In the genomic region with DNA sequence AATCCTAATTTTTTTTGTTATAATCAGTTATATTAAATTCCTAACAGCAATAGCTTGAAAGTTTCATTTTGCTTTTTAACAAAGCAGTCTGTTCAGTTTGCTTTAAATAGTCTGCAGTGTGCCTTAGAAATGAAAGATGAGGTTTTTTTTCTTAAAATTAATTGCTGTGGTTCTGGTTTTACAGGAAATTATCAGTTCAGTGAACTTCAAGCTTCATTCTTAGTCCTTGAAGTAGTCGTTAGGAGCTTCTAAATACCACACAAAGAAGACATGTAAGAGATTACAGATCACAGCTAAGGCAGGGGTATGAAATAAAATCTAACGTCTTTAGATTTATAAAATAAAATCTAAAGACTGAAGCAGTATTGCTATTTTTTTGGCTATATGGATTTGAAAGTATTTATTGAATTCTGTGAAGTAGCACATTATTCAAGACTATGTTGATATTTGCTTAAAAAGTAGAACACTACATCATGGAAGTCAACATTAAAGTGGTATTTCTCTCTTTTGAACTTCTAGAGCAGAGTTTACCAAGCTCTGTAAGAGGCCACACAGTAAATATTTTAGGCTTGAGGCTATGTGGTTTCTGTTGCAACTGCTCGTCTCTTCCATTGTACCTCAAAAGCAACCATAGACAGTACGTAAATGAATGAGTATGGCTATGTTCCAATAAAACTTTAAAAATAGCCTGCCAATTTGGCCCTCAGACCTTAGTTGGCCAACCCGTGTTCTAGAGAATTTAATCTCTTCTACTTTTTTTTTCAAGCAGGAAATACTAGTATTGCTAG, we compare ENCODE assay signal across 8 cellular contexts. TPM values are rescaled to one million over a fixed set of nuclear protein-coding genes. Genes with fewer than 3 reads are reported as not detected.
DNase-seq lines count a peak whose midpoint lies in the region; ATAC-seq, FAIRE-seq and TF ChIP-seq lines count a peak whose summit lies in the region.

No MANE protein-coding gene starts in this region.

- no peak for FAIRE-seq in GM12891 (lab: Jason Lieb, UNC)

- peak; percentile 49 for DNase-seq in AG04449 (ENCODE audit: low read depth, low spot score)
- no peak for DNase-seq in WTC11 (ENCODE audit: low spot score)
- no peak for DNase-seq in immature natural killer cell
- DNase-seq in type B pancreatic cell (ENCODE audit: extremely low spot score, unreplicated experiment) = no peak
- no peak for DNase-seq in GM12891 (ENCODE audit: insufficient read length, low spot score)
- no peak for DNase-seq in NCI-H524 treated with DMSO at 0.1 percent for 48 hours (lab: John Stamatoyannopoulos, UW)

- POLR2A ChIA-PET in AG04449 (lab: Yijun Ruan, JAX) = no interaction called here
- POLR2A ChIA-PET in WTC11 (lab: Charles Lee) = interaction anchor here (0.6 kb wide), 1 partner anchor 88 kb away, joined by 4 read pairs; no protein-coding TSS in a partner anchor

- H3K27me3 Mint-ChIP-seq in WTC11 (ENCODE audit: low read depth) (no peaks in the 10 kb centered on the region), immature natural killer cell (ENCODE audit: low read depth in 3 of 3) (no peaks in the 10 kb centered on the region), type B pancreatic cell (no peaks in the 10 kb centered on the region)

- H3K36me3 Mint-ChIP-seq in WTC11 (peaks cover 3% of the 10 kb centered on the region; the same call in 1 of the 2 replicates), immature natural killer cell (peaks cover 5 to 8% (median 6%) of the 10 kb centered on the region in 3 donors), type B pancreatic cell (no peaks in the 10 kb centered on the region)

- peak; percentile 70 for ATAC-seq in GM18868 (IDR thresholded peaks at IDR 0.05; ENCODE audit: unreplicated experiment)
- peak; percentile 52 for ATAC-seq in HG03280 (IDR thresholded peaks at IDR 0.05; ENCODE audit: unreplicated experiment)
- no peak for ATAC-seq in WTC11

- no peak overlapping the region for H3K4me3 ChIP-seq in AG04449 (ENCODE audit: low read depth, low read length)

- CTCF ChIA-PET in AG04449 (lab: Yijun Ruan, JAX) (interaction anchor here (0.6 to 5.6 kb wide), 8 partner anchors 11 to 341 kb away, joined by 3 to 60 read pairs (median 4); no protein-coding TSS in a partner anchor), WTC11 (lab: Charles Lee) (interaction anchor here (1.3 to 1.7 kb wide), 2 partner anchors 22 to 140 kb away, joined by 4 to 5 read pairs; no protein-coding TSS in a partner anchor)

- peaks cover 23% of the 10 kb centered on the region for H3K4me1 Mint-ChIP-seq in WTC11
- peaks cover 28 to 46% of the 10 kb centered on the region in 2 donors for H3K4me1 Mint-ChIP-seq in immature natural killer cell
- peaks cover 9% of the 10 kb centered on the region for H3K4me1 Mint-ChIP-seq in type B pancreatic cell (ENCODE audit: unreplicated experiment)

- no peak overlapping the region for H3K4me3 Mint-ChIP-seq in WTC11
- H3K4me3 Mint-ChIP-seq in immature natural killer cell = peak overlapping the region; percentile 35 to 72 (median 50)
- peak overlapping the region; percentile 49 for H3K4me3 Mint-ChIP-seq in type B pancreatic cell

- no peak for TF ChIP-seq CTCF in AG04449 (IDR thresholded peaks at IDR 0.05; ENCODE audit: insufficient read depth, low read length, missing control alignments)
- no peak for TF ChIP-seq CTCF in WTC11 (IDR thresholded peaks at IDR 0.05)
- no peak for TF ChIP-seq CTCF in type B pancreatic cell (conservative IDR thresholded peaks at IDR 0.05)

- H3K27ac Mint-ChIP-seq in WTC11 = no peak overlapping the region
- H3K27ac Mint-ChIP-seq in immature natural killer cell = peak overlapping the region; percentile 42 to 92 (median 82)
- H3K27ac Mint-ChIP-seq in type B pancreatic cell = peak overlapping the region; percentile 66

- TF ChIP-seq POLR2A in GM12891 (IDR thresholded peaks at IDR 0.05; ENCODE audit: low read depth, low read length) = no peak

- H3K9me3 Mint-ChIP-seq in WTC11 (no peaks in the 10 kb centered on the region), immature natural killer cell (no peaks in the 10 kb centered on the region), type B pancreatic cell (no peaks in the 10 kb centered on the region)

TF ChIP-seq in WTC11, 78 proteins besides CTCF, POLR2A, EP300 and RAD21:
- TF ChIP-seq MLX (CRISPR knock-in tag; IDR thresholded peaks at IDR 0.05) = no peak
- TF ChIP-seq, protein P1, sequence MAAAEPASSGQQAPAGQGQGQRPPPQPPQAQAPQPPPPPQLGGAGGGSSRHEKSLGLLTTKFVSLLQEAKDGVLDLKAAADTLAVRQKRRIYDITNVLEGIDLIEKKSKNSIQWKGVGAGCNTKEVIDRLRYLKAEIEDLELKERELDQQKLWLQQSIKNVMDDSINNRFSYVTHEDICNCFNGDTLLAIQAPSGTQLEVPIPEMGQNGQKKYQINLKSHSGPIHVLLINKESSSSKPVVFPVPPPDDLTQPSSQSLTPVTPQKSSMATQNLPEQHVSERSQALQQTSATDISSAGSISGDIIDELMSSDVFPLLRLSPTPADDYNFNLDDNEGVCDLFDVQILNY (CRISPR knock-in tag; IDR thresholded peaks at IDR 0.05) = no peak
- TF ChIP-seq, protein P2, sequence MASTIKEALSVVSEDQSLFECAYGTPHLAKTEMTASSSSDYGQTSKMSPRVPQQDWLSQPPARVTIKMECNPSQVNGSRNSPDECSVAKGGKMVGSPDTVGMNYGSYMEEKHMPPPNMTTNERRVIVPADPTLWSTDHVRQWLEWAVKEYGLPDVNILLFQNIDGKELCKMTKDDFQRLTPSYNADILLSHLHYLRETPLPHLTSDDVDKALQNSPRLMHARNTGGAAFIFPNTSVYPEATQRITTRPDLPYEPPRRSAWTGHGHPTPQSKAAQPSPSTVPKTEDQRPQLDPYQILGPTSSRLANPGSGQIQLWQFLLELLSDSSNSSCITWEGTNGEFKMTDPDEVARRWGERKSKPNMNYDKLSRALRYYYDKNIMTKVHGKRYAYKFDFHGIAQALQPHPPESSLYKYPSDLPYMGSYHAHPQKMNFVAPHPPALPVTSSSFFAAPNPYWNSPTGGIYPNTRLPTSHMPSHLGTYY (CRISPR knock-in tag; IDR thresholded peaks at IDR 0.05) = no peak
- no peak for TF ChIP-seq ZNF219 (CRISPR knock-in tag; IDR thresholded peaks at IDR 0.05; ENCODE audit: borderline replicate concordance)
- TF ChIP-seq GRHL2 (CRISPR knock-in tag; IDR thresholded peaks at IDR 0.05; ENCODE audit: insufficient replicate concordance, severe bottlenecking) = no peak
- no peak for TF ChIP-seq TEAD1 (CRISPR knock-in tag; IDR thresholded peaks at IDR 0.05)
- 0 out of 2 replicates have a peak, but pooled peaks have one; percentile 28 for TF ChIP-seq GABPB1 (CRISPR knock-in tag; IDR thresholded peaks at IDR 0.05)
- no peak for TF ChIP-seq ZNF138 (CRISPR knock-in tag; conservative IDR thresholded peaks at IDR 0.05)

TF ChIP-seq in GM12891, 5 proteins besides CTCF, POLR2A, EP300 and RAD21:
- TF ChIP-seq POU2F2 (IDR thresholded peaks at IDR 0.05; ENCODE audit: low read depth, low read length) = no peak
- no peak for TF ChIP-seq SPI1 (IDR thresholded peaks at IDR 0.05; ENCODE audit: low read depth, low read length)
- TF ChIP-seq PAX5 (IDR thresholded peaks at IDR 0.05; ENCODE audit: insufficient read depth, low read length, severe bottlenecking) = no peak
- no peak for TF ChIP-seq POLR2AphosphoS5 (IDR thresholded peaks at IDR 0.05; ENCODE audit: low read depth, low read length)
- no peak for TF ChIP-seq TAF1 (IDR thresholded peaks at IDR 0.05; ENCODE audit: low read depth, low read length)
TF ChIP-seq in GM12891: peak in this region for 0.

RNA-seq across cellular contexts. Expression of gene PPP1R21, which starts 7.9 kb away (rescaled TPM):
- total RNA-seq in WTC11 (2021) (19.9 to 21.9 TPM (median 20.3 TPM) in 3 replicates), type B pancreatic cell (ENCODE audit: low replicate concordance) (26.0 and 41.3 TPM in 2 replicates)
- polyA plus RNA-seq in immature natural killer cell = 10 to 100 TPM in 2 of 3 donors, 1 to 10 TPM in 1; 8.5 to 17.8 (median 10.1) TPM
- 16.5 TPM for polyA plus RNA-seq in GM12891 (2012; ENCODE audit: low read depth, missing spikeins)
